In the genomic region with DNA sequence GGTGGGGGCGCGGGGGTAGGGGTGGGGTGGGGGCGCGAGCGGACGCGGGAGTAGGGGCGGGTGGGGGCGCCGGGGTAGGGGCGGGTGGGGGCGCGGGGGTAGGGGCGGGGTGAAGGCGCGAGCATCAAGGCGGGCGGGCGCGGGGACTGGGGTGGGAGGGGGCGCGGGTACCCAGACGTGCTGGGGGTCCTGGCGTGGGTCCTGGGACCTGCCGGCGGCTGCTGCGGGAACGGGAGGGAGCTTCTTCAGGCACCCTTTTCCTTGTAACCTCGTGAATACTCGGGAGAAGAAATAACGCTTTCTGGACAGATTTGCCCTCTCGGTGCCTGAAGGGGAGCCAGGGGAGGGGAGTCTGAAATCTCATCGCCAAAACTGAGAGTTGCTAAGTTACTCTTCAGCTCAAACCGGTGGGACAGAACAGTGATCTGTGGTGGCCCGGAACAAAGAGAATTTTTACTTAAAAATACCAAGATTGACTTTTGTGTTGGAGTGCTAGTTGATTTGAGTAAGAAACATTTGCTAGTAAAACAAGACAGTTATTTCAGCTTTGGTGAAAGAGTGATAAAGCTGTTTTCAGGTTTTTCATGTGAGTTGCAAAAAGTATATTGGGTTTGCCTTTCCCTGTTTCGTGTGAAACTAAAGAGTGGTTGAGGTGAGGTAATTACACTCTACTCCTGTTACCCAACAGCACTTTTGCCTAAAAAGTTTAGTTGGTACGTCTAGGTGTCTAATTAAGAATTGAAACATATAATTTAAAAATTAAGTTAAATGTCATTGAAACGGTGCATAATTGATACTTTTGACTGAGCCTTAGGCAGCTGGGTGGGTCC, we compare ENCODE assay signal across 1 cellular context.
TF ChIP-seq lines count a peak whose summit lies in the region.

No MANE protein-coding gene starts in this region.

TF ChIP-seq in GM23338, 12 proteins besides CTCF, POLR2A, EP300 and RAD21 (continued from another document):
- TF ChIP-seq, protein P1, sequence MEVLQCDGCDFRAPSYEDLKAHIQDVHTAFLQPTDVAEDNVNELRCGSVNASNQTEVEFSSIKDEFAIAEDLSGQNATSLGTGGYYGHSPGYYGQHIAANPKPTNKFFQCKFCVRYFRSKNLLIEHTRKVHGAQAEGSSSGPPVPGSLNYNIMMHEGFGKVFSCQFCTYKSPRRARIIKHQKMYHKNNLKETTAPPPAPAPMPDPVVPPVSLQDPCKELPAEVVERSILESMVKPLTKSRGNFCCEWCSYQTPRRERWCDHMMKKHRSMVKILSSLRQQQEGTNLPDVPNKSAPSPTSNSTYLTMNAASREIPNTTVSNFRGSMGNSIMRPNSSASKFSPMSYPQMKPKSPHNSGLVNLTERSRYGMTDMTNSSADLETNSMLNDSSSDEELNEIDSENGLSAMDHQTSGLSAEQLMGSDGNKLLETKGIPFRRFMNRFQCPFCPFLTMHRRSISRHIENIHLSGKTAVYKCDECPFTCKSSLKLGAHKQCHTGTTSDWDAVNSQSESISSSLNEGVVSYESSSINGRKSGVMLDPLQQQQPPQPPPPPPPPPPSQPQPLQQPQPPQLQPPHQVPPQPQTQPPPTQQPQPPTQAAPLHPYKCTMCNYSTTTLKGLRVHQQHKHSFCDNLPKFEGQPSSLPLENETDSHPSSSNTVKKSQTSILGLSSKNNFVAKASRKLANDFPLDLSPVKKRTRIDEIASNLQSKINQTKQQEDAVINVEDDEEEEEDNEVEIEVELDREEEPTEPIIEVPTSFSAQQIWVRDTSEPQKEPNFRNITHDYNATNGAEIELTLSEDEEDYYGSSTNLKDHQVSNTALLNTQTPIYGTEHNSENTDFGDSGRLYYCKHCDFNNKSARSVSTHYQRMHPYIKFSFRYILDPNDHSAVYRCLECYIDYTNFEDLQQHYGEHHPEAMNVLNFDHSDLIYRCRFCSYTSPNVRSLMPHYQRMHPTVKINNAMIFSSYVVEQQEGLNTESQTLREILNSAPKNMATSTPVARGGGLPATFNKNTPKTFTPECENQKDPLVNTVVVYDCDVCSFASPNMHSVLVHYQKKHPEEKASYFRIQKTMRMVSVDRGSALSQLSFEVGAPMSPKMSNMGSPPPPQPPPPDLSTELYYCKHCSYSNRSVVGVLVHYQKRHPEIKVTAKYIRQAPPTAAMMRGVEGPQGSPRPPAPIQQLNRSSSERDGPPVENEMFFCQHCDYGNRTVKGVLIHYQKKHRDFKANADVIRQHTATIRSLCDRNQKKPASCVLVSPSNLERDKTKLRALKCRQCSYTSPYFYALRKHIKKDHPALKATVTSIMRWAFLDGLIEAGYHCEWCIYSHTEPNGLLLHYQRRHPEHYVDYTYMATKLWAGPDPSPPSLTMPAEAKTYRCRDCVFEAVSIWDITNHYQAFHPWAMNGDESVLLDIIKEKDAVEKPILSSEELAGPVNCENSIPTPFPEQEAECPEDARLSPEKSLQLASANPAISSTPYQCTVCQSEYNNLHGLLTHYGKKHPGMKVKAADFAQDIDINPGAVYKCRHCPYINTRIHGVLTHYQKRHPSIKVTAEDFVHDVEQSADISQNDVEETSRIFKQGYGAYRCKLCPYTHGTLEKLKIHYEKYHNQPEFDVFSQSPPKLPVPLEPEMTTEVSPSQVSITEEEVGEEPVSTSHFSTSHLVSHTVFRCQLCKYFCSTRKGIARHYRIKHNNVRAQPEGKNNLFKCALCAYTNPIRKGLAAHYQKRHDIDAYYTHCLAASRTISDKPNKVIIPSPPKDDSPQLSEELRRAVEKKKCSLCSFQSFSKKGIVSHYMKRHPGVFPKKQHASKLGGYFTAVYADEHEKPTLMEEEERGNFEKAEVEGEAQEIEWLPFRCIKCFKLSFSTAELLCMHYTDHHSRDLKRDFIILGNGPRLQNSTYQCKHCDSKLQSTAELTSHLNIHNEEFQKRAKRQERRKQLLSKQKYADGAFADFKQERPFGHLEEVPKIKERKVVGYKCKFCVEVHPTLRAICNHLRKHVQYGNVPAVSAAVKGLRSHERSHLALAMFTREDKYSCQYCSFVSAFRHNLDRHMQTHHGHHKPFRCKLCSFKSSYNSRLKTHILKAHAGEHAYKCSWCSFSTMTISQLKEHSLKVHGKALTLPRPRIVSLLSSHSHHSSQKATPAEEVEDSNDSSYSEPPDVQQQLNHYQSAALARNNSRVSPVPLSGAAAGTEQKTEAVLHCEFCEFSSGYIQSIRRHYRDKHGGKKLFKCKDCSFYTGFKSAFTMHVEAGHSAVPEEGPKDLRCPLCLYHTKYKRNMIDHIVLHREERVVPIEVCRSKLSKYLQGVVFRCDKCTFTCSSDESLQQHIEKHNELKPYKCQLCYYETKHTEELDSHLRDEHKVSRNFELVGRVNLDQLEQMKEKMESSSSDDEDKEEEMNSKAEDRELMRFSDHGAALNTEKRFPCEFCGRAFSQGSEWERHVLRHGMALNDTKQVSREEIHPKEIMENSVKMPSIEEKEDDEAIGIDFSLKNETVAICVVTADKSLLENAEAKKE (CRISPR knock-in tag; IDR thresholded peaks at IDR 0.05) = no peak
- TF ChIP-seq CREB1 (CRISPR knock-in tag; IDR thresholded peaks at IDR 0.05; ENCODE audit: low read depth) (no peak), JUNB (IDR thresholded peaks at IDR 0.05; ENCODE audit: unreplicated experiment) (no peak), STAT1 (IDR thresholded peaks at IDR 0.05; ENCODE audit: unreplicated experiment) (no peak), POLR2AphosphoS5 (IDR thresholded peaks at IDR 0.05; ENCODE audit: low read depth) (no peak), EZH2 (IDR thresholded peaks at IDR 0.05; ENCODE audit: low read depth, unreplicated experiment) (no peak), ZNF331 (CRISPR knock-in tag; IDR thresholded peaks at IDR 0.05; ENCODE audit: low read depth) (no peak), NANOG (IDR thresholded peaks at IDR 0.05; ENCODE audit: borderline replicate concordance) (no peak)
- TF ChIP-seq, protein P2, sequence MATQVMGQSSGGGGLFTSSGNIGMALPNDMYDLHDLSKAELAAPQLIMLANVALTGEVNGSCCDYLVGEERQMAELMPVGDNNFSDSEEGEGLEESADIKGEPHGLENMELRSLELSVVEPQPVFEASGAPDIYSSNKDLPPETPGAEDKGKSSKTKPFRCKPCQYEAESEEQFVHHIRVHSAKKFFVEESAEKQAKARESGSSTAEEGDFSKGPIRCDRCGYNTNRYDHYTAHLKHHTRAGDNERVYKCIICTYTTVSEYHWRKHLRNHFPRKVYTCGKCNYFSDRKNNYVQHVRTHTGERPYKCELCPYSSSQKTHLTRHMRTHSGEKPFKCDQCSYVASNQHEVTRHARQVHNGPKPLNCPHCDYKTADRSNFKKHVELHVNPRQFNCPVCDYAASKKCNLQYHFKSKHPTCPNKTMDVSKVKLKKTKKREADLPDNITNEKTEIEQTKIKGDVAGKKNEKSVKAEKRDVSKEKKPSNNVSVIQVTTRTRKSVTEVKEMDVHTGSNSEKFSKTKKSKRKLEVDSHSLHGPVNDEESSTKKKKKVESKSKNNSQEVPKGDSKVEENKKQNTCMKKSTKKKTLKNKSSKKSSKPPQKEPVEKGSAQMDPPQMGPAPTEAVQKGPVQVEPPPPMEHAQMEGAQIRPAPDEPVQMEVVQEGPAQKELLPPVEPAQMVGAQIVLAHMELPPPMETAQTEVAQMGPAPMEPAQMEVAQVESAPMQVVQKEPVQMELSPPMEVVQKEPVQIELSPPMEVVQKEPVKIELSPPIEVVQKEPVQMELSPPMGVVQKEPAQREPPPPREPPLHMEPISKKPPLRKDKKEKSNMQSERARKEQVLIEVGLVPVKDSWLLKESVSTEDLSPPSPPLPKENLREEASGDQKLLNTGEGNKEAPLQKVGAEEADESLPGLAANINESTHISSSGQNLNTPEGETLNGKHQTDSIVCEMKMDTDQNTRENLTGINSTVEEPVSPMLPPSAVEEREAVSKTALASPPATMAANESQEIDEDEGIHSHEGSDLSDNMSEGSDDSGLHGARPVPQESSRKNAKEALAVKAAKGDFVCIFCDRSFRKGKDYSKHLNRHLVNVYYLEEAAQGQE (IDR thresholded peaks at IDR 0.05; ENCODE audit: unreplicated experiment) = no peak
